ENCODE assay signal across 40 cellular contexts in the genomic region with DNA sequence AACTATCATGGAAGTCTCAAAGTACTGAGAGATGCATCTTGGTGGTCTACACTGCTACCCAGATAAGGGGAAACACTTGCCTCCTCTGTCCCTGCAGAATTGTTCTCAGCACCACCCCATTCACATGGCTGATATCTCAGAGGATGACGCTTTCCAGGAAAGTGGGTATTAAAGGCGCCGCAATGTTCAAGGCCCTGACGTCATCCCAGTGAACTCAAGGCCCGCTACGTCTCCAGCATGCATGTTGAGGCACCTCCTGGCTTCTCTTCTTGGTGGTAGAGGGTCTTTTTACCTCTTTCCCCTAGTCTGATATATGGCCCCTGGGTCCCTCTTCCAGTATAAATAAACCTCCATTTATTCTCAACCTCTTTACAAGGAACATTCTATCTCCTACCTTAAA. TPM values are rescaled to one million over a fixed set of nuclear protein-coding genes. Genes with fewer than 3 reads are reported as not detected.
"Had no signal": no experiment of that assay in that cellular context is flagged by ENCODE, and none has a peak within 500 bp of the region (broad histone marks: within the 10 kb centered on the region; RNA-seq: fewer than 3 reads in every experiment).

No MANE protein-coding gene starts in this region.

- H3K4me1 ChIP-seq: adrenal gland, ascending aorta, body of pancreas, breast epithelium had no signal

- H3K27ac ChIP-seq: adrenal gland, ascending aorta, body of pancreas, brain microvascular endothelial cell, breast epithelium, cardiac muscle cell had no signal

- H3K4me3 ChIP-seq: adrenal gland, ascending aorta, body of pancreas, breast epithelium, cardiac muscle cell had no signal

- ATAC-seq: activated naive CD4-positive, alpha-beta T cell treated with anti-CD3 and anti-CD28 coated beads, Interleukin-2, amount 50 U/mL, for 72 hours; activated naive CD8-positive, alpha-beta T cell treated with anti-CD3 and anti-CD28 coated beads, Interleukin-2, amount 50 U/mL, for 24 hours; activated T-cell treated with anti-CD3 and anti-CD28 coated beads, Interleukin-2, amount 50 U/mL, for 4 hours; activated T-cell treated with anti-CD3 and anti-CD28 coated beads, Interleukin-2, amount 50 U/mL, for 72 hours; activated T-helper 17 cell treated with anti-CD3 and anti-CD28 coated beads, Interleukin-2, amount 50 U/mL, for 72 hours; body of pancreas had no signal

- H3K27me3 ChIP-seq: adrenal gland, ascending aorta, body of pancreas, brain microvascular endothelial cell, cardiac muscle cell had no signal

- DNase-seq: activated effector memory CD4-positive, alpha-beta T cell treated with anti-CD3 and anti-CD28 coated beads, Interleukin-2, amount 50 U/mL, for 16 hours; activated effector memory CD4-positive, alpha-beta T cell treated with Interleukin-2 at 50 U/mL for 16 hours; activated gamma-delta T cell; activated gamma-delta T cell treated with Interleukin-2 at 50 U/mL for 16 hours; activated naive CD4-positive, alpha-beta T cell; activated naive CD4-positive, alpha-beta T cell treated with anti-CD3 and anti-CD28 coated beads for 36 hours; activated naive CD4-positive, alpha-beta T cell treated with anti-CD3 and anti-CD28 coated beads, Interleukin-2, amount 10 ng/mL, durations not matched to agents 7 days and 5 days; activated naive CD4-positive, alpha-beta T cell treated with anti-CD3 and anti-CD28 coated beads, Interleukin-2, amount 50 U/mL, for 16 hours; activated naive CD4-positive, alpha-beta T cell treated with Interleukin-2 at 50 U/mL for 16 hours; activated naive CD8-positive, alpha-beta T cell treated with anti-CD3 and anti-CD28 coated beads for 36 hours; activated naive CD8-positive, alpha-beta T cell treated with anti-CD3 and anti-CD28 coated beads, Interleukin-2, amount 10 ng/mL, durations not matched to agents 7 days and 5 days; activated naive CD8-positive, alpha-beta T cell treated with anti-CD3 and anti-CD28 coated beads, Interleukin-2, amount 50 U/mL, for 24 hours; activated T-cell treated with anti-CD3 and anti-CD28 coated beads, Interleukin-2, amount 50 U/mL, for 1 hour; activated T-cell treated with anti-CD3 and anti-CD28 coated beads, Interleukin-2, amount 50 U/mL, for 24 hours; activated T-cell treated with anti-CD3 and anti-CD28 coated beads, Interleukin-2, amount 50 U/mL, for 4 hours; activated T-cell treated with anti-CD3 and anti-CD28 coated beads, Interleukin-2, amount 50 U/mL, for 48 hours; activated T-cell treated with anti-CD3 and anti-CD28 coated beads, Interleukin-2, amount 50 U/mL, for 72 hours; adrenal gland; amniotic stem cell; amygdala; anterior cingulate cortex; aorta; body of pancreas; brain microvascular endothelial cell; caudate nucleus; central memory CD4-positive, alpha-beta T cell; cerebellar nuclear complex had no signal

- H3K36me3 ChIP-seq: adrenal gland, ascending aorta, brain microvascular endothelial cell, breast epithelium, cardiac muscle cell had no signal

- FAIRE-seq: astrocyte, bronchial epithelial cell had no signal

- H3K9me3 ChIP-seq: adrenal gland, ascending aorta, body of pancreas, breast epithelium had no signal

RNA-seq across cellular contexts. Expression of gene OR1A1, which starts 1.0 kb away (rescaled TPM):
- total RNA-seq: activated naive CD4-positive, alpha-beta T cell treated with anti-CD3 and anti-CD28 coated beads for 36 hours; activated naive CD4-positive, alpha-beta T cell treated with anti-CD3 and anti-CD28 coated beads, Interleukin-2, amount 50 U/mL, for 72 hours; activated naive CD8-positive, alpha-beta T cell treated with anti-CD3 and anti-CD28 coated beads for 36 hours; activated naive CD8-positive, alpha-beta T cell treated with anti-CD3 and anti-CD28 coated beads, Interleukin-2, amount 10 ng/mL, durations not matched to agents 7 days and 5 days; activated T-cell treated with anti-CD3 and anti-CD28 coated beads, Interleukin-2, amount 50 U/mL, for 4 hours; activated T-cell treated with anti-CD3 and anti-CD28 coated beads, Interleukin-2, amount 50 U/mL, for 72 hours; activated T-helper 1 cell treated with anti-CD3 and anti-CD28 coated beads, Interleukin-12 subunit alpha, Interleukin-12 subunit beta, Interleukin-2, Interleukin-4 antibody, amounts not matched to agents 30 ng/mL and 10 ng/mL and 1 ng/mL, durations not matched to agents 14 hours and 24 hours and 36 hours; activated T-helper 17 cell treated with anti-CD3 and anti-CD28 coated beads, Interleukin-2, amount 50 U/mL, for 72 hours; activated T-helper 2 cell treated with anti-CD3 and anti-CD28 coated beads, Interferon-gamma antibody, Interleukin-2, Interleukin-4, amounts not matched to agents 10 μg/mL and 5 μg/mL and 100 μg/mL, durations not matched to agents 14 hours and 24 hours and 36 hours; adrenal gland; aorta; ascending aorta; astrocyte; body of pancreas; breast epithelium; bronchial epithelial cell; cardiac muscle cell; cardiac septum; cerebellum; chondrocyte had no signal
- polyA plus RNA-seq: adipose tissue, adrenal gland, cardiac muscle cell had no signal

RNA-seq across cellular contexts. Expression of gene OR1A2, which starts 11.2 kb away (rescaled TPM):
- total RNA-seq: activated naive CD4-positive, alpha-beta T cell treated with anti-CD3 and anti-CD28 coated beads for 36 hours; activated naive CD4-positive, alpha-beta T cell treated with anti-CD3 and anti-CD28 coated beads, Interleukin-2, amount 50 U/mL, for 72 hours; activated naive CD8-positive, alpha-beta T cell treated with anti-CD3 and anti-CD28 coated beads for 36 hours; activated naive CD8-positive, alpha-beta T cell treated with anti-CD3 and anti-CD28 coated beads, Interleukin-2, amount 10 ng/mL, durations not matched to agents 7 days and 5 days; activated T-cell treated with anti-CD3 and anti-CD28 coated beads, Interleukin-2, amount 50 U/mL, for 4 hours; activated T-cell treated with anti-CD3 and anti-CD28 coated beads, Interleukin-2, amount 50 U/mL, for 72 hours; activated T-helper 1 cell treated with anti-CD3 and anti-CD28 coated beads, Interleukin-12 subunit alpha, Interleukin-12 subunit beta, Interleukin-2, Interleukin-4 antibody, amounts not matched to agents 30 ng/mL and 10 ng/mL and 1 ng/mL, durations not matched to agents 14 hours and 24 hours and 36 hours; activated T-helper 17 cell treated with anti-CD3 and anti-CD28 coated beads, Interleukin-2, amount 50 U/mL, for 72 hours; activated T-helper 2 cell treated with anti-CD3 and anti-CD28 coated beads, Interferon-gamma antibody, Interleukin-2, Interleukin-4, amounts not matched to agents 10 μg/mL and 5 μg/mL and 100 μg/mL, durations not matched to agents 14 hours and 24 hours and 36 hours; adrenal gland; aorta; ascending aorta; astrocyte; body of pancreas; breast epithelium; bronchial epithelial cell; cardiac muscle cell; cardiac septum; cerebellum; chondrocyte had no signal
- polyA plus RNA-seq: adipose tissue, adrenal gland, aorta, cardiac muscle cell had no signal
